Comparison of ENCODE assay signal across 3 cellular contexts in the genomic region with DNA sequence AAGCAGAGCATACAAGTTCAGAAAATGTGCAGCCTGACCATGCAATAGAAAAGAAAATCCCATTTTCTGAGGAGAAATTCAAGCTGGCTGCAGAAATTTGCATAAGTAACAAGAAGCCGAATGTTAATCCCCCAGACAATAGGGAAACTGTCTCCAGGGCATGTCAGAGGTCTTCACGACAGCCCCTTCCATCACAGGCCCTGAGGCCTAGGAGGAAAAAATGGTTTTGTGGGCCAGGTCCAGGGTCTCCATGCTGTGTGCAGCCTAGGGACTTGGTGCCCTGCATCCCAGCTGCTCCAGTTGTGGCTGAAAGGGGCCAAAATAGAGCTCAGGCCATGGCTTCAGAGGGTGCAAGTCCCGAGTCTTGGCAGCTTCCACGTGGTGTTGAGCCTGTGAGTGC.
DNase-seq lines count a peak whose midpoint lies in the region; ATAC-seq, FAIRE-seq and TF ChIP-seq lines count a peak whose summit lies in the region.
"Not testable (repeated sequence)": the region's sequence is repeated elsewhere in the genome, so short reads cannot be mapped to it uniquely, and the experiment has no call there.

No MANE protein-coding gene starts in this region.

- not testable (repeated sequence) for TF ChIP-seq CTCF in A549 (IDR thresholded peaks at IDR 0.05); HEK293 (tag by site-specific recombination; IDR thresholded peaks at IDR 0.05); esophagus muscularis mucosa (IDR thresholded peaks at IDR 0.05)

- ATAC-seq in A549 = not testable (repeated sequence)

- not testable (repeated sequence) for H3K4me3 ChIP-seq in A549; HEK293 (ENCODE audit: low read depth, low read length); esophagus muscularis mucosa

- intact Hi-C loops in esophagus muscularis mucosa (cut with DNase I) = not testable (repeated sequence)

- peak; percentile 13 for FAIRE-seq in A549 (lab: Jason Lieb, UNC)

- TF ChIP-seq EP300 in A549 (IDR thresholded peaks at IDR 0.05); esophagus muscularis mucosa (IDR thresholded peaks at IDR 0.05): not testable (repeated sequence)

- peaks cover 0 to 11% (median 0%) of the 10 kb centered on the region in 4 donors for H3K27me3 ChIP-seq in esophagus muscularis mucosa

- not testable (repeated sequence) for H3K27ac ChIP-seq in A549; HEK293 (ENCODE audit: extremely low read depth, low read depth, low read length); esophagus muscularis mucosa (replicated peaks in 1 of 4)

- WGBS in A549 (ENCODE audit: missing lambda C conversion rate) = 2% methylated on average over 4 of the region's 4 CpGs
- WGBS in esophagus muscularis mucosa = 89% methylated on average over 2 of the region's 4 CpGs

- not testable (repeated sequence) for H3K4me1 ChIP-seq in A549; HEK293 (ENCODE audit: control insufficient read depth, insufficient read depth, low read length); esophagus muscularis mucosa

- not testable (repeated sequence) for TF ChIP-seq RAD21 in A549 (conservative IDR thresholded peaks at IDR 0.05 in 1 of 2, IDR thresholded peaks at IDR 0.05 in 1 of 2)

- H3K4me2 ChIP-seq in A549 = not testable (repeated sequence)

- TF ChIP-seq POLR2A in A549 (IDR thresholded peaks at IDR 0.05; ENCODE audit: low read length); esophagus muscularis mucosa (IDR thresholded peaks at IDR 0.05; ENCODE audit: low read depth): not testable (repeated sequence)

- POLR2A ChIA-PET in A549 (lab: Yijun Ruan, JAX); HEK293 (lab: Yijun Ruan, JAX): not testable (repeated sequence)

- H3K9me3 ChIP-seq in A549 (peaks cover 41% of the 10 kb centered on the region), esophagus muscularis mucosa (peaks cover 0 to 16% (median 14%) of the 10 kb centered on the region in 4 donors)
- H3K9me3 ChIP-seq in HEK293 (ENCODE audit: control insufficient read depth, insufficient read depth, low read depth, low read length) = not testable (repeated sequence)

- H3K36me3 ChIP-seq in HEK293 (ENCODE audit: control insufficient read depth in 2 of 2, insufficient read depth in 1 of 2, low read length in 2 of 2); esophagus muscularis mucosa: not testable (repeated sequence)

- CTCF ChIA-PET in A549 (lab: Yijun Ruan, JAX); HEK293 (lab: Yijun Ruan, JAX): not testable (repeated sequence)

- DNase-seq in A549 (ENCODE audit: low read depth in 1 of 2, low spot score in 1 of 2) = not testable (repeated sequence)
- DNase-seq in esophagus muscularis mucosa (ENCODE audit: extremely low spot score) = peak; percentile 26

TF ChIP-seq in A549, 52 proteins besides CTCF, POLR2A, EP300 and RAD21:
- TF ChIP-seq ZFP36 (IDR thresholded peaks at IDR 0.05; ENCODE audit: borderline replicate concordance, partially characterized antibody) = peak; percentile 61

TF ChIP-seq in HEK293, 187 proteins besides CTCF, POLR2A, EP300 and RAD21:
- TF ChIP-seq TRIM28 (IDR thresholded peaks at IDR 0.05; ENCODE audit: borderline replicate concordance, low read length) (peak; percentile 51; the same call in 1 of the 2 replicates), SETDB1 (IDR thresholded peaks at IDR 0.05; ENCODE audit: insufficient read length, low read length) (peak; percentile 81), ZNF585B (tag by site-specific recombination; IDR thresholded peaks at IDR 0.05) (peak; percentile 99)
